Comparison of ENCODE assay signal across 10 cellular contexts in genomic region chr17:50686494-50687199, GRCh38. TPM values are rescaled to one million over a fixed set of nuclear protein-coding genes. Genes with fewer than 3 reads are reported as not detected.
DNase-seq lines count a peak whose midpoint lies in the region; ATAC-seq and TF ChIP-seq lines count a peak whose summit lies in the region.
"Had no signal": no experiment of that assay in that cellular context is flagged by ENCODE, and none has a peak within 500 bp of the region (broad histone marks: within the 10 kb centered on the region; RNA-seq: fewer than 3 reads in every experiment).

No MANE protein-coding gene starts in this region.

- no peaks in the 10 kb centered on the region for H3K36me3 Mint-ChIP-seq in naive thymus-derived CD4-positive, alpha-beta T cell

- WGBS in prostate gland = 23% methylated on average over 14 of the region's 14 CpGs

- H3K27me3 Mint-ChIP-seq in naive thymus-derived CD4-positive, alpha-beta T cell = peaks cover 0 to 23% (median 0%) of the 10 kb centered on the region in 5 donors

- ATAC-seq in RWPE2 (ENCODE audit: low read depth) (peak; percentile 70), GM21717 (IDR thresholded peaks at IDR 0.05; ENCODE audit: unreplicated experiment) (no peak), GM19455 (IDR thresholded peaks at IDR 0.05; ENCODE audit: unreplicated experiment) (no peak)
- ATAC-seq in naive thymus-derived CD4-positive, alpha-beta T cell = no peak

- DNase-seq in DMS53 (lab: John Stamatoyannopoulos, UW) (peak; percentile 89), RWPE2 (ENCODE audit: low spot score) (no peak), glomerular visceral epithelial cell (ENCODE audit: extremely low spot score) (peak; percentile 87), prostate gland (ENCODE audit: low spot score) (peak; percentile 68), activated gamma-delta T cell treated with Interleukin-2 at 50 U/mL for 16 hours (no peak)
- no peak for DNase-seq in naive thymus-derived CD4-positive, alpha-beta T cell
- DNase-seq: occipital lobe had no signal

- H3K4me3 ChIP-seq in RWPE2 (ENCODE audit: severe bottlenecking) = no peak overlapping the region
- H3K4me3 ChIP-seq in prostate gland = no peak overlapping the region
- no peak overlapping the region for H3K4me3 ChIP-seq in naive thymus-derived CD4-positive, alpha-beta T cell (ENCODE audit: low read length)

- H3K36me3 ChIP-seq in RWPE2 (ENCODE audit: low read depth) = no peaks in the 10 kb centered on the region
- no peaks in the 10 kb centered on the region for H3K36me3 ChIP-seq in prostate gland
- no peaks in the 10 kb centered on the region for H3K36me3 ChIP-seq in naive thymus-derived CD4-positive, alpha-beta T cell (ENCODE audit: control insufficient read depth in 2 of 3, insufficient read depth in 3 of 3, low read length in 3 of 3)

- TF ChIP-seq CTCF in RWPE2 (IDR thresholded peaks at IDR 0.05; ENCODE audit: poor library complexity, severe bottlenecking) = no peak
- no peak for TF ChIP-seq CTCF in prostate gland (IDR thresholded peaks at IDR 0.05)

- peaks cover 0 to 2% (median 0%) of the 10 kb centered on the region in 11 donors for H3K9me3 Mint-ChIP-seq in naive thymus-derived CD4-positive, alpha-beta T cell

- H3K27ac ChIP-seq in RWPE2 (ENCODE audit: poor library complexity, severe bottlenecking) = peak overlapping the region; percentile 53
- peak overlapping the region; percentile 60 to 68 for H3K27ac ChIP-seq in prostate gland
- no peak overlapping the region for H3K27ac ChIP-seq in naive thymus-derived CD4-positive, alpha-beta T cell (ENCODE audit: low read depth, low read length)

- H3K9me3 ChIP-seq in RWPE2 (ENCODE audit: severe bottlenecking) (no peaks in the 10 kb centered on the region), prostate gland (no peaks in the 10 kb centered on the region)
- no peaks in the 10 kb centered on the region for H3K9me3 ChIP-seq in naive thymus-derived CD4-positive, alpha-beta T cell (ENCODE audit: control insufficient read depth in 2 of 3, low read length in 3 of 3)

- CTCF ChIA-PET in naive thymus-derived CD4-positive, alpha-beta T cell (lab: Charles Lee) = interaction anchor here (1.2 kb wide), 1 partner anchor 9 kb away, joined by 4 read pairs; no protein-coding TSS in a partner anchor

- no peak overlapping the region for H3K27ac Mint-ChIP-seq in naive thymus-derived CD4-positive, alpha-beta T cell

- POLR2A ChIA-PET in naive thymus-derived CD4-positive, alpha-beta T cell (lab: Charles Lee) = interaction anchor here (0.6 kb wide), 1 partner anchor 31 kb away, joined by 3 read pairs; no protein-coding TSS in a partner anchor

- H3K4me1 ChIP-seq in RWPE2 (ENCODE audit: insufficient read depth, poor library complexity, severe bottlenecking) (peaks cover 28% of the 10 kb centered on the region), prostate gland (replicated peaks) (peaks cover 8% of the 10 kb centered on the region)
- H3K4me1 ChIP-seq in naive thymus-derived CD4-positive, alpha-beta T cell (ENCODE audit: control insufficient read depth in 2 of 2, insufficient read depth in 2 of 2, low read length in 2 of 2) = no peaks in the 10 kb centered on the region

- no peak for TF ChIP-seq POLR2A in prostate gland (IDR thresholded peaks at IDR 0.05)

- no peak overlapping the region for H3K4me3 Mint-ChIP-seq in naive thymus-derived CD4-positive, alpha-beta T cell

- intact Hi-C loops in prostate gland (cut with DNase I) = loop anchor here (5.0 kb wide), 1 partner anchor 204 kb away; no protein-coding TSS in a partner anchor
- intact Hi-C loops in naive thymus-derived CD4-positive, alpha-beta T cell (cut with micrococcal nuclease) = no loop called here

- H3K4me1 Mint-ChIP-seq in naive thymus-derived CD4-positive, alpha-beta T cell = peaks cover 0 to 8% (median 0%) of the 10 kb centered on the region in 7 donors

- H3K27me3 ChIP-seq in RWPE2 (ENCODE audit: insufficient read depth, poor library complexity, severe bottlenecking) = no peaks in the 10 kb centered on the region
- no peaks in the 10 kb centered on the region for H3K27me3 ChIP-seq in prostate gland (replicated peaks; ENCODE audit: insufficient read depth)
- H3K27me3 ChIP-seq in naive thymus-derived CD4-positive, alpha-beta T cell (ENCODE audit: control insufficient read depth in 2 of 2, insufficient read depth in 2 of 2, low read length in 2 of 2) = no peaks in the 10 kb centered on the region

RNA-seq across cellular contexts. Expression of gene ANKRD40, which starts 21.1 kb away (rescaled TPM):
- total RNA-seq in prostate gland = 10 to 100 TPM; 31.2 to 36.0 TPM
- total RNA-seq in naive thymus-derived CD4-positive, alpha-beta T cell = 10 to 100 TPM; 27.4 to 37.2 (median 33.4) TPM
- 1 to 10 TPM; 3.6 to 5.7 TPM for polyA plus RNA-seq in naive thymus-derived CD4-positive, alpha-beta T cell

RNA-seq across cellular contexts. Expression of gene LUC7L3, which starts 32.8 kb away (rescaled TPM):
- total RNA-seq in prostate gland = 100 to 1,000 TPM in 1 of 2 donors, 10 to 100 TPM in 1; 45.4 to 234 TPM
- total RNA-seq in naive thymus-derived CD4-positive, alpha-beta T cell = 100 to 1,000 TPM; 131 to 331 (median 149) TPM
- 10 to 100 TPM; 41.8 to 65.3 TPM for polyA plus RNA-seq in naive thymus-derived CD4-positive, alpha-beta T cell

RNA-seq across cellular contexts. Expression of gene ABCC3, which starts 52.0 kb away (rescaled TPM):
- 10 to 100 TPM; 65.9 to 66.1 TPM for total RNA-seq in prostate gland
- total RNA-seq in naive thymus-derived CD4-positive, alpha-beta T cell = 10 to 100 TPM in 1 of 5 experiments, 1 to 10 TPM in 2, under 1 TPM in 1, not detected in 1; 0.68 to 22.4 (median 1.3) TPM
- not detected for polyA plus RNA-seq in naive thymus-derived CD4-positive, alpha-beta T cell
- total RNA-seq: T-helper 2 cell treated with Interferon-gamma antibody and Interleukin-4, amounts not matched to agents 100 ng/mL and 5 ng/mL, for 36 hours had no signal

Comparison
In these comparisons a context has a peak if more than half of its experiments do, and no peak if none do; other contexts are left out.
1. DNase-seq: peak in DMS53 (single experiment), glomerular visceral epithelial cell (single experiment) and prostate gland (single experiment); none in RWPE2 (single experiment), activated gamma-delta T cell treated with Interleukin-2 at 50 U/mL for 16 hours (single experiment) and naive thymus-derived CD4-positive, alpha-beta T cell (0 of 9).